In genomic region chr12:115109863-115110262, GRCh38 we compare ENCODE assay signal across 14 cellular contexts.
A peak's percentile ranks its signal among the peaks of the same experiment; 100 is the strongest.
DNase-seq lines count a peak whose midpoint lies in the region; ATAC-seq and TF ChIP-seq lines count a peak whose summit lies in the region.
"Had no signal": no experiment of that assay in that cellular context is flagged by ENCODE, and none has a peak within 500 bp of the region (broad histone marks: within the 10 kb centered on the region; RNA-seq: fewer than 3 reads in every experiment).

No MANE protein-coding gene starts in this region.

- no peaks in the 10 kb centered on the region for H3K4me1 Mint-ChIP-seq in T-helper 2 cell treated with Interferon-gamma antibody and Interleukin-4, amounts not matched to agents 5 μg/mL and 100 μg/mL, for 36 hours (ENCODE audit: low read depth)
- H3K4me1 Mint-ChIP-seq: CD4-positive, CD25-positive, alpha-beta regulatory T cell; CD8-positive, alpha-beta memory T cell had no signal

- no peak for TF ChIP-seq POLR2A in lower leg skin (IDR thresholded peaks at IDR 0.05)

- H3K36me3 ChIP-seq in PC-3 (ENCODE audit: low read depth, low read length): no peaks in the 10 kb centered on the region
- H3K36me3 ChIP-seq: BE2C, HAP-1 had no signal

- DNase-seq in HT1080 (ENCODE audit: low read depth) (peak; percentile 26), PC-3 (peak; percentile 28), iris pigment epithelial cell (ENCODE audit: low read depth) (peak; percentile 8), substantia nigra (lab: John Stamatoyannopoulos, UW) (no peak), lower leg skin (ENCODE audit: low spot score in 2 of 2) (no peak)
- DNase-seq in T-helper 2 cell treated with Interferon-gamma antibody and Interleukin-4, amounts not matched to agents 5 μg/mL and 100 μg/mL, for 36 hours (ENCODE audit: low spot score): no peak
- DNase-seq: BE2C; C1 segment of cervical spinal cord; CD4-positive, CD25-positive, alpha-beta regulatory T cell; CD8-positive, alpha-beta memory T cell; COR-L47; GDM1; GM23248 had no signal

- no peak for ATAC-seq in PC-3

- no peaks in the 10 kb centered on the region for H4K20me1 ChIP-seq in PC-3 (ENCODE audit: low read length)

- H3K79me2 ChIP-seq in PC-3 (ENCODE audit: low read length): no peaks in the 10 kb centered on the region

- no TSS peak for BruUV-seq in PC-3 (replicated peaks; lab: Mats Ljungman, UMichigan)

- CTCF ChIA-PET in PC-3 (lab: Charles Lee): no interaction called here

- H3K9me3 ChIP-seq in PC-3 (ENCODE audit: low read length): no peaks in the 10 kb centered on the region
- H3K9me3 ChIP-seq: BE2C, HAP-1 had no signal

- no peaks in the 10 kb centered on the region for H3K27me3 ChIP-seq in PC-3 (ENCODE audit: low read length)
- H3K27me3 ChIP-seq: BE2C had no signal

- no peak overlapping the region for H3K9ac ChIP-seq in PC-3 (ENCODE audit: low read length)
- H3K9ac ChIP-seq: GM23248 had no signal

- POLR2A ChIA-PET in PC-3 (lab: Charles Lee; ENCODE audit: unreplicated experiment): interaction anchor here (0.7 kb wide), 1 partner anchor 30 kb away, joined by 4 read pairs; no protein-coding TSS in a partner anchor

- H3K4me3 ChIP-seq in PC-3 (ENCODE audit: low read length): no peak overlapping the region
- no peak overlapping the region for H3K4me3 ChIP-seq in lower leg skin (ENCODE audit: low read depth, poor library complexity, severe bottlenecking)
- H3K4me3 ChIP-seq: GM23248, HAP-1 had no signal

- WGBS in lower leg skin, 2 donors: 90 to 94% methylated on average over 3 of the region's 3 CpGs

- TF ChIP-seq CTCF in PC-3 (conservative IDR thresholded peaks at IDR 0.05; ENCODE audit: low read depth, low read length) (no peak), lower leg skin (IDR thresholded peaks at IDR 0.05) (no peak)

- no peak overlapping the region for H3K4me3 Mint-ChIP-seq in T-helper 2 cell treated with Interferon-gamma antibody and Interleukin-4, amounts not matched to agents 5 μg/mL and 100 μg/mL, for 36 hours
- H3K4me3 Mint-ChIP-seq: CD4-positive, CD25-positive, alpha-beta regulatory T cell; CD8-positive, alpha-beta memory T cell had no signal

- H3K9me2 ChIP-seq in PC-3 (replicated peaks; ENCODE audit: low read length): no peaks in the 10 kb centered on the region

- H2AFZ ChIP-seq in PC-3 (ENCODE audit: low read length): no peak overlapping the region
- H2AFZ ChIP-seq: GM23248 had no signal

- no peak overlapping the region for H3K27ac Mint-ChIP-seq in T-helper 2 cell treated with Interferon-gamma antibody and Interleukin-4, amounts not matched to agents 5 μg/mL and 100 μg/mL, for 36 hours
- H3K27ac Mint-ChIP-seq: CD4-positive, CD25-positive, alpha-beta regulatory T cell; CD8-positive, alpha-beta memory T cell had no signal

- H3K27ac ChIP-seq in PC-3 (ENCODE audit: low read length) (no peak overlapping the region), substantia nigra (ENCODE audit: low read depth, low read length, poor library complexity, severe bottlenecking) (no peak overlapping the region)
- H3K27ac ChIP-seq: GM23248 had no signal

- H3K4me1 ChIP-seq in PC-3 (ENCODE audit: insufficient read depth, low read length): no peaks in the 10 kb centered on the region
- H3K4me1 ChIP-seq: BE2C, HAP-1 had no signal

- no peaks in the 10 kb centered on the region for H3F3A ChIP-seq in PC-3 (ENCODE audit: low read length, unreplicated experiment)

- peaks cover 10% of the 10 kb centered on the region for H3K9me3 Mint-ChIP-seq in T-helper 2 cell treated with Interferon-gamma antibody and Interleukin-4, amounts not matched to agents 5 μg/mL and 100 μg/mL, for 36 hours

- no peak overlapping the region for H3K4me2 ChIP-seq in PC-3 (ENCODE audit: low read length)

- no peaks in the 10 kb centered on the region for H3K36me3 Mint-ChIP-seq in T-helper 2 cell treated with Interferon-gamma antibody and Interleukin-4, amounts not matched to agents 5 μg/mL and 100 μg/mL, for 36 hours (ENCODE audit: low read depth)
- H3K36me3 Mint-ChIP-seq: CD4-positive, CD25-positive, alpha-beta regulatory T cell; CD8-positive, alpha-beta memory T cell had no signal

- intact Hi-C loops in PC-3 (cut with micrococcal nuclease) (no loop called here), lower leg skin (cut with DNase I; ENCODE audit: low total_unique reads) (no loop called here)

- H3K27me3 Mint-ChIP-seq in T-helper 2 cell treated with Interferon-gamma antibody and Interleukin-4, amounts not matched to agents 5 μg/mL and 100 μg/mL, for 36 hours (ENCODE audit: low read depth): no peaks in the 10 kb centered on the region
- H3K27me3 Mint-ChIP-seq: CD4-positive, CD25-positive, alpha-beta regulatory T cell; CD8-positive, alpha-beta memory T cell had no signal

Comparison
In these comparisons a context has a peak if more than half of its experiments do, and no peak if none do; other contexts are left out.
1. DNase-seq: peak in HT1080 (single experiment), PC-3 (single experiment) and iris pigment epithelial cell (single experiment); none in substantia nigra (0 of 49), T-helper 2 cell treated with Interferon-gamma antibody and Interleukin-4, amounts not matched to agents 5 μg/mL and 100 μg/mL, for 36 hours (single experiment) and lower leg skin (0 of 2).